ENCODE assay signal across 8 cellular contexts in the genomic region with DNA sequence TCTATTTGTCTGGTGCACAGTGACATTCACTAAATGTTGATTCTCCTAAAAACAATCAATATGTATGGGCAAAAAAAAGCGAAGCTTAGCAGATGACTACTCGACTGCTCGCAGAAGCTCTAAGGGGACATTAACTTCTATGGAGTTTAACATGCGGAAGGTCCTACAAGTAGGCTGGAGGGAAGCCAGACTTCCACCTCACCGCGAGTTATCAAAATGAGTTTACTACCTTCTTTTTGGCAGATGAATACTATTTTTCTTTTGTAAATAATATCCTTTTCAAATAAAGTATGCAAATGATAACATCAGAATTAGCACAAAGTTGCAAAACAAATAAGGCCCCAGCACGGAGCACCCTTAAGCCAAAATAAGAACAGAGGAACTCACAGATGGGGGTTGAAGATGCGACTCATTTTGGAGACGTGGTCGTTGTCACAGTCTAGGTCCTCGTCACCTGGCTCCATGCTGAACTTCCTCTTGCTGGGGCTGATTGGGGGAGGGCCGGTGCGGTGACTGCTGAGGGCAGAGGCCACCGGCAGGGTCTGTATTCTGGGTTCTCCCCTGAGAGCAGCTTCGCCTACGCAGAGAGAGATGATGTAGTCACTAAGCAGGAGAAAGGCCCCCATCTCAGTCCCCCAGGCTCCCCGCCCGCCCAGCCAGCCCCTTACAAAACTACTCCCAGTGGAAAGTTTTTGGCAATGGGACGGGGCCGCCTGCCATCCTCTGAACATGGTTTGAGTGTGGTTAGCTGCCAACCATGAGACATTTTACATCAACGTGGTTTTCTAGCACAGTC. TPM values are rescaled to one million over a fixed set of nuclear protein-coding genes. Genes with fewer than 3 reads are reported as not detected.
DNase-seq lines count a peak whose midpoint lies in the region; ATAC-seq, FAIRE-seq and TF ChIP-seq lines count a peak whose summit lies in the region.

No MANE protein-coding gene starts in this region.

- H3K9me3 Mint-ChIP-seq in naive B cell: no peaks in the 10 kb centered on the region

- peaks cover 12% of the 10 kb centered on the region in 2 donors for H3K36me3 Mint-ChIP-seq in naive B cell

- DNase-seq in GDM1 (lab: John Stamatoyannopoulos, UW) (peak; percentile 7), breast epithelium (ENCODE audit: low spot score in 2 of 2) (peak in 1 of 2 donors; percentile 48), naive B cell (peak; percentile 73), COLO829 (ENCODE audit: low spot score) (no peak), activated gamma-delta T cell (lab: John Stamatoyannopoulos, UW) (no peak), frontal cortex (ENCODE audit: low spot score in 2 of 2) (no peak)

- TF ChIP-seq POLR2A in breast epithelium (IDR thresholded peaks at IDR 0.05): no peak

- H3K36me3 ChIP-seq in HUES48 (ENCODE audit: control insufficient read depth, insufficient read depth, low read length) (peaks cover 14% of the 10 kb centered on the region), breast epithelium (no peaks in the 10 kb centered on the region)

- H3K4me1 Mint-ChIP-seq in naive B cell: peaks cover 27 to 40% (median 34%) of the 10 kb centered on the region in 3 donors

- TF ChIP-seq CTCF in breast epithelium (IDR thresholded peaks at IDR 0.05): no peak

- H3K27ac Mint-ChIP-seq in naive B cell: peak overlapping the region; percentile 86 to 98 (median 92)

- no peak overlapping the region for H3K9ac ChIP-seq in HUES48 (ENCODE audit: low read depth, low read length)

- H3K4me1 ChIP-seq in HUES48 (ENCODE audit: control insufficient read depth, insufficient read depth, low read length) (peaks cover 53% of the 10 kb centered on the region), breast epithelium (peaks cover 7 to 10% of the 10 kb centered on the region in 2 donors)

- ATAC-seq in GM21515 (IDR thresholded peaks at IDR 0.05; ENCODE audit: unreplicated experiment) (peak; percentile 89), naive B cell (ENCODE audit: low read depth in 2 of 2) (peak; percentile 99)

- no peaks in the 10 kb centered on the region for H3K27me3 ChIP-seq in HUES48 (ENCODE audit: control insufficient read depth, insufficient read depth, low read length)
- H3K27me3 ChIP-seq in breast epithelium: no peaks in the 10 kb centered on the region

- H3K27ac ChIP-seq in HUES48 (ENCODE audit: low read depth, low read length) (peak overlapping the region; percentile 86), breast epithelium (peak overlapping the region; percentile 89 to 91)

- FAIRE-seq in frontal cortex (lab: Jason Lieb, UNC): no peak

- H3K4me3 ChIP-seq in HUES48 (ENCODE audit: low read depth, low read length): no peak overlapping the region
- peak overlapping the region in 1 of 3 donors; percentile 34 for H3K4me3 ChIP-seq in breast epithelium

- H3K27me3 Mint-ChIP-seq in naive B cell: no peaks in the 10 kb centered on the region

- peak overlapping the region in 6 of 8 donors; percentile 52 to 79 (median 64) for H3K4me3 Mint-ChIP-seq in naive B cell

- H3K9me3 ChIP-seq in HUES48 (ENCODE audit: control insufficient read depth, insufficient read depth, low read length) (no peaks in the 10 kb centered on the region), breast epithelium (no peaks in the 10 kb centered on the region)

- intact Hi-C loops in breast epithelium (cut with DNase I; ENCODE audit: low total_unique reads): loop anchor here (5.0 kb wide), 1 partner anchor 294 kb away; no protein-coding TSS in a partner anchor

RNA-seq across cellular contexts. Expression of a gene that starts 42.1 kb away (rescaled TPM):
- 10 to 100 TPM; 48.0 to 90.0 (median 68.5) TPM for total RNA-seq in breast epithelium
- polyA plus RNA-seq in naive B cell (ENCODE audit: low read depth in 6 of 6): 10 to 100 TPM in 5 of 6 donors, 1 to 10 TPM in 1; 7.9 to 16.0 (median 13.8) TPM
- total RNA-seq in frontal cortex: 83.2 TPM

Comparison
In these comparisons a context has a peak if more than half of its experiments do, and no peak if none do; other contexts are left out.
1. DNase-seq: peak in GDM1 (single experiment) and naive B cell (single experiment); none in COLO829 (single experiment), activated gamma-delta T cell (single experiment) and frontal cortex (0 of 2).